8 cellular contexts compared by ENCODE assay signal in the genomic region with DNA sequence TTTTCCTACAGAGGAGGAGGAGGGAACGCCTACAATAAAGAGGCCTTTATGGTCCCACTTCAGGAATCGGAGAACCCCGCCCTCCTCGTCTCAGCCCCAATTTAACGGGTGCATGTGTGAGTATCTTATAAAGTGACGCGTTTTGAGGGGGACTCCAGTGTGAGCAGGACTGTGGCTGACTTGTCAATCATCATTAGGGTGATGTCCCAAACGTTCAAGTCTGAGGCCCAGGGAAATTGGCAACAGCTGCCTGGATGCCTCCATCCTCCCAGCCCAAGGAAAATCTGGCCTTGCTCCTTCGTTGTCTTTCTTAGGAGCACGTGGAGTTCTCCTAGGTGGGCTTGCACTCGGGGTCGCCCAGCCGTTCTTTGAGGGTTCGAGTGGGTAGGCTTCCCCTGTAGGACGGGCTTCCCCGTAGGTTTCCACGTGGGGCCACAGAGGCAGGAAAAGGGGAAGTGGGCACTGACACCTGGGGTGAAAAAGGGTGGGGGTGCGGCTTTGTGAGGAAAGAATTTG. TPM values are rescaled to one million over a fixed set of nuclear protein-coding genes. Genes with fewer than 3 reads are reported as not detected.
DNase-seq lines count a peak whose midpoint lies in the region; ATAC-seq and TF ChIP-seq lines count a peak whose summit lies in the region.

No MANE protein-coding gene starts in this region.

- in situ Hi-C loops in G401 (cut with HindIII; ENCODE audit: low sequenced_read_pairs), result no loop called here

- no peaks in the 10 kb centered on the region for H3K27me3 ChIP-seq in sigmoid colon

- peak overlapping the region; percentile 98 to 100 (median 100) for H3K27ac ChIP-seq in sigmoid colon

- no peak for TF ChIP-seq EP300 in sigmoid colon (IDR thresholded peaks at IDR 0.05)

- ATAC-seq in GM19438 (IDR thresholded peaks at IDR 0.05; ENCODE audit: low read depth, unreplicated experiment), result peak; percentile 44
- peak; percentile 41 for ATAC-seq in HG03432 (IDR thresholded peaks at IDR 0.05; ENCODE audit: unreplicated experiment)

- H3K27me3 Mint-ChIP-seq in glutamatergic neuron (ENCODE audit: unreplicated experiment), result peaks cover 8% of the 10 kb centered on the region

- no peak for TF ChIP-seq POLR2A in sigmoid colon (IDR thresholded peaks at IDR 0.05)

- peak; percentile 72 for DNase-seq in DMS153 (lab: John Stamatoyannopoulos, UW)
- DNase-seq in glutamatergic neuron, result no peak
- no peak for DNase-seq in sigmoid colon
- no peak for DNase-seq in G401 (ENCODE audit: low spot score)
- no peak for DNase-seq in pons (ENCODE audit: low spot score)

- peaks cover 11% of the 10 kb centered on the region for H3K9me3 Mint-ChIP-seq in glutamatergic neuron (ENCODE audit: unreplicated experiment)

- TF ChIP-seq CTCF in WI38 (IDR thresholded peaks at IDR 0.05; ENCODE audit: low read depth, low read length) (no peak), glutamatergic neuron (IDR thresholded peaks at IDR 0.05; ENCODE audit: partially characterized antibody, unreplicated experiment) (no peak), sigmoid colon (IDR thresholded peaks at IDR 0.05) (no peak)

- peaks cover 13% of the 10 kb centered on the region for H3K4me1 Mint-ChIP-seq in glutamatergic neuron (ENCODE audit: low read depth, unreplicated experiment)

- peaks cover 5% of the 10 kb centered on the region for H3K36me3 Mint-ChIP-seq in glutamatergic neuron (ENCODE audit: unreplicated experiment)

- H3K4me3 ChIP-seq in WI38 (ENCODE audit: low read depth, low read length) (peak overlapping the region; percentile 34), sigmoid colon (peak overlapping the region; percentile 86 to 100 (median 100))

- WGBS in sigmoid colon, 2 donors, result 5 to 23% methylated on average over 18 of the region's 18 CpGs

- H3K36me3 ChIP-seq in sigmoid colon, result peaks cover 1 to 15% (median 8%) of the 10 kb centered on the region in 4 donors

- peak overlapping the region; percentile 71 for H3K4me3 Mint-ChIP-seq in glutamatergic neuron (ENCODE audit: unreplicated experiment)

- peaks cover 0 to 37% (median 36%) of the 10 kb centered on the region in 4 donors for H3K4me1 ChIP-seq in sigmoid colon

- no peaks in the 10 kb centered on the region for H3K9me3 ChIP-seq in sigmoid colon

- peak overlapping the region; percentile 95 for H3K27ac Mint-ChIP-seq in glutamatergic neuron (ENCODE audit: unreplicated experiment)

- intact Hi-C loops in sigmoid colon (cut with DNase I), result loop anchor here (2.0 to 10.0 kb wide), 4 partner anchors 201 to 1193 kb away; a partner anchor contains a TSS

RNA-seq across cellular contexts. Expression of a gene that starts 0.6 kb away (rescaled TPM):
- 160 TPM for total RNA-seq in glutamatergic neuron (ENCODE audit: unreplicated experiment)
- 10 to 100 TPM; 63.1 to 93.1 (median 73.1) TPM for total RNA-seq in sigmoid colon
- 100 to 1,000 TPM in 1 of 3 donors, 10 to 100 TPM in 2; 54.1 to 119 (median 59.2) TPM for polyA plus RNA-seq in sigmoid colon
- total RNA-seq in G401 (2014; rRNA removed; shearing (Covaris generic)), result 49.0 and 75.8 TPM in 2 replicates

RNA-seq across cellular contexts. Expression of a gene that starts 30.4 kb away (rescaled TPM):
- not detected for total RNA-seq in glutamatergic neuron (ENCODE audit: unreplicated experiment)
- total RNA-seq in sigmoid colon, result under 1 TPM in 2 of 4 donors, not detected in 2; 0.36 to 0.55 TPM
- polyA plus RNA-seq in sigmoid colon, result 1 to 10 TPM in 2 of 3 donors, not detected in 1; 1.2 to 2.1 TPM
- total RNA-seq in G401 (2014; rRNA removed; shearing (Covaris generic)), result not detected in 2 replicates

RNA-seq across cellular contexts. Expression of a gene that starts 58.0 kb away (rescaled TPM):
- 1.5 TPM for total RNA-seq in glutamatergic neuron (ENCODE audit: unreplicated experiment)
- 10 to 100 TPM in 3 of 4 donors, 1 to 10 TPM in 1; 9.5 to 37.7 (median 16.0) TPM for total RNA-seq in sigmoid colon
- 100 to 1,000 TPM in 1 of 3 donors, 10 to 100 TPM in 2; 13.8 to 119 (median 24.0) TPM for polyA plus RNA-seq in sigmoid colon
- 0.07 TPM in 1 of 2 replicates, not detected in the other for total RNA-seq in G401 (2014; rRNA removed; shearing (Covaris generic))
